In the genomic region with DNA sequence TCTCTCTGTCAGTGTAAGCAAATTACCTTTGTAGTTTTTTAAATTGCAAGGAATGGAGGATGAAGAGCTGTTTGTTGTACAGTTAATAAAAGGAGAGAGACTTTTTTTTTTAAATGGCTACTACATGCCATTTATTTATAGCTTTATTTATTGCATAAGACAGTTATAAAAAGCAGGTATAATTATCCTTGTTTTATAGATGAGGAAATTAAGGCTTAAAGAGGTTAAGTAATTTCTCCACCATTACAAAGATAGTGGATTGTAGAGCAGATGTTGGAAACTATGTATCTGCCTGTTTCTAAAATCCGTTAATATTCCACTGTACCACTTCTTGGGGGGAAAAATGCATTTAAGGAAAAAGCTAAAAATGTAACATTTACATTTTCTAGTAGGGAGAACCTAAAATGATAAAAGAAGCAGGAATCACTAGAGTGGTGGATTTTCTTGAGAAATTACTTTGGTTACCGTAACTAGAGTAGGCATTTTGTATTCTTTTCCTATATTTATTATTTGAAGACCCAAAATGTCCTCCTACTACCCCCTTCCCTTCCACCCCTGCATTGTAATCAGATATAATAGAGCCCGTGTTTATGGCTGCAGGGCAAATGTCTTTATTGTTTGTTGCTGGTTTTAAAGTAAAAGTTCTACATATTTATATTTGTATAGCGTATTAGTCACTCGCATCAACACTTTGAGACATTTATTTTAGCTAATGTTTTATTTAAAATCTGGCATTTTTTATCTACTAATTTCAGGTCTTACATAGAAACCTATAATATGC, we compare ENCODE assay signal across 9 cellular contexts. TPM values are rescaled to one million over a fixed set of nuclear protein-coding genes. Genes with fewer than 3 reads are reported as not detected.
DNase-seq lines count a peak whose midpoint lies in the region; ATAC-seq and TF ChIP-seq lines count a peak whose summit lies in the region.
"Had no signal": no experiment of that assay in that cellular context is flagged by ENCODE, and none has a peak within 500 bp of the region (broad histone marks: within the 10 kb centered on the region; RNA-seq: fewer than 3 reads in every experiment).

No MANE protein-coding gene starts in this region.

- ATAC-seq in heart right ventricle (no peak), left cardiac atrium (no peak), T-helper 17 cell (no peak), aorta (ENCODE audit: low FRiP score) (no peak)

- H3K4me1 Mint-ChIP-seq in T-helper 17 cell = peaks cover 33% of the 10 kb centered on the region

- H3K4me3 ChIP-seq in heart right ventricle (peak overlapping the region in 6 of 10 donors; percentile 6 to 95 (median 84)), fibroblast of villous mesenchyme (ENCODE audit: low read depth, low read length) (peak overlapping the region; percentile 96), suprapubic skin (peak overlapping the region; percentile 91), aorta (ENCODE audit: low read length in 2 of 2) (no peak overlapping the region)

- H3K9me3 ChIP-seq in heart right ventricle (no peaks in the 10 kb centered on the region), T-helper 17 cell (ENCODE audit: control insufficient read depth, low read length, poor library complexity, severe bottlenecking) (no peaks in the 10 kb centered on the region), suprapubic skin (no peaks in the 10 kb centered on the region), aorta (ENCODE audit: control insufficient read depth, low read length) (no peaks in the 10 kb centered on the region)

- DNase-seq in heart right ventricle (no peak), left cardiac atrium (no peak), T-helper 17 cell (no peak), fibroblast of villous mesenchyme (ENCODE audit: low read depth) (no peak), suprapubic skin (ENCODE audit: low spot score in 2 of 2) (no peak), aorta (no peak), SKM-1 treated with dmso at 0.1 percent for 144 hours (lab: John Stamatoyannopoulos, UW; ENCODE audit: unreplicated experiment) (no peak), HCEC 1CT (no peak)
- DNase-seq: NCI-H226 had no signal

- H3K4me3 Mint-ChIP-seq in T-helper 17 cell = peak overlapping the region; percentile 15

- TF ChIP-seq CTCF in heart right ventricle (IDR thresholded peaks at IDR 0.05) = no peak
- TF ChIP-seq CTCF in fibroblast of villous mesenchyme (IDR thresholded peaks at IDR 0.05; ENCODE audit: insufficient read depth, low read depth, low read length) = no peak
- TF ChIP-seq CTCF in suprapubic skin (IDR thresholded peaks at IDR 0.05) = no peak

- peaks cover 0 to 37% (median 2%) of the 10 kb centered on the region in 9 donors for H3K36me3 ChIP-seq in heart right ventricle
- peaks cover 18% of the 10 kb centered on the region for H3K36me3 ChIP-seq in suprapubic skin
- no peaks in the 10 kb centered on the region for H3K36me3 ChIP-seq in aorta (ENCODE audit: control insufficient read depth in 1 of 2, insufficient read depth in 2 of 2, low read length in 1 of 2)

- H3K27ac ChIP-seq in heart right ventricle (peak overlapping the region in 9 of 10 donors; percentile 21 to 98 (median 92)), suprapubic skin (no peak overlapping the region), aorta (ENCODE audit: low read depth in 1 of 2, low read length in 2 of 2) (no peak overlapping the region)

- peak overlapping the region; percentile 24 for H3K27ac Mint-ChIP-seq in T-helper 17 cell

- WGBS in heart right ventricle, 2 donors = 81 to 83% methylated on average over 5 of the region's 5 CpGs
- 57% methylated on average over 5 of the region's 5 CpGs for WGBS in suprapubic skin
- 88 to 90% methylated on average over 5 of the region's 5 CpGs for WGBS in aorta, 2 donors

- H3K27me3 ChIP-seq in heart right ventricle = no peaks in the 10 kb centered on the region
- H3K27me3 ChIP-seq in suprapubic skin = no peaks in the 10 kb centered on the region
- H3K27me3 ChIP-seq in aorta (ENCODE audit: control insufficient read depth in 1 of 2, insufficient read depth in 2 of 2, low read length in 1 of 2) = no peaks in the 10 kb centered on the region

- H3K36me3 Mint-ChIP-seq in T-helper 17 cell (ENCODE audit: low read depth) = no peaks in the 10 kb centered on the region

- TF ChIP-seq POLR2A in suprapubic skin (IDR thresholded peaks at IDR 0.05) = no peak

- peaks cover 0 to 47% (median 29%) of the 10 kb centered on the region in 9 donors for H3K4me1 ChIP-seq in heart right ventricle
- peaks cover 44% of the 10 kb centered on the region for H3K4me1 ChIP-seq in suprapubic skin
- peaks cover 0 to 2% of the 10 kb centered on the region in 2 donors for H3K4me1 ChIP-seq in aorta (ENCODE audit: control insufficient read depth in 1 of 2, insufficient read depth in 2 of 2, low read length in 2 of 2)

- TF ChIP-seq EP300 in suprapubic skin (IDR thresholded peaks at IDR 0.05) = no peak

- intact Hi-C loops in heart right ventricle (cut with DNase I) (loop anchor here in 3 of 10 donors (5.0 to 10.0 kb wide), 2 partner anchors 67 to 300 kb away; partner anchors contain the start of gene HIF1A (in 1 of the 3)), left cardiac atrium (cut with DNase I) (no loop called here), aorta (cut with DNase I) (loop anchor here in 1 of 2 donors (5.0 kb wide), 1 partner anchor 302 kb away; no protein-coding TSS in a partner anchor)

- H3K27me3 Mint-ChIP-seq in T-helper 17 cell = no peaks in the 10 kb centered on the region

RNA-seq across cellular contexts. Expression of gene SNAPC1, which starts 2.3 kb away (rescaled TPM):
- total RNA-seq in heart right ventricle (10 to 100 TPM in 2 of 10 donors, 1 to 10 TPM in 8; 5.6 to 11.9 (median 7.4) TPM), left cardiac atrium (1 to 10 TPM; 6.8 to 9.6 TPM), T-helper 17 cell (1 to 10 TPM; 3.3 to 4.3 TPM), fibroblast of villous mesenchyme (9.3 and 27.2 TPM in 2 replicates), suprapubic skin (1 to 10 TPM; 5.2 to 9.3 (median 6.5) TPM), aorta (1 to 10 TPM; 5.4 to 7.0 TPM)
- polyA plus RNA-seq in heart right ventricle (1 to 10 TPM; 4.2 to 6.2 TPM), aorta (1 to 10 TPM; 2.9 to 5.2 TPM)

RNA-seq across cellular contexts. Expression of gene SYT16, which starts 48.0 kb away (rescaled TPM):
- total RNA-seq in heart right ventricle (under 1 TPM in 5 of 10 donors, not detected in 5; 0.02 to 0.19 (median 0.13) TPM), left cardiac atrium (under 1 TPM; 0.32 to 0.60 TPM), T-helper 17 cell (not detected), fibroblast of villous mesenchyme (2.9 and 7.8 TPM in 2 replicates), suprapubic skin (under 1 TPM in 1 of 4 donors, not detected in 3; 0.32 TPM), aorta (not detected)
- polyA plus RNA-seq in heart right ventricle (under 1 TPM in 1 of 2 donors, not detected in 1; 0.01 TPM), aorta (1 to 10 TPM in 1 of 2 donors, under 1 TPM in 1; 0.23 to 1.6 TPM)

Comparison
In these comparisons a context has a peak if more than half of its experiments do, and no peak if none do; other contexts are left out.
1. H3K27ac ChIP-seq: peak in heart right ventricle (9 of 10); none in suprapubic skin (single experiment) and aorta (0 of 2).
2. H3K4me3 ChIP-seq: peak in heart right ventricle (6 of 10), fibroblast of villous mesenchyme (single experiment) and suprapubic skin (single experiment); none in aorta (0 of 2).